ENCODE assay signal across 25 cellular contexts in genomic region chr13:29681859-29682258, GRCh38.
"Had no signal": no experiment of that assay in that cellular context is flagged by ENCODE, and none has a peak within 500 bp of the region (broad histone marks: within the 10 kb centered on the region; RNA-seq: fewer than 3 reads in every experiment).

No MANE protein-coding gene starts in this region.

- DNase-seq: colonic mucosa; dermis blood vessel endothelial cell; effector memory CD8-positive, alpha-beta T cell; erythroblast; esophagus squamous epithelium; foreskin melanocyte; hypothalamus; kidney; mucosa of descending colon; naive B cell; right lobe of liver; stimulated activated CD4-positive, alpha-beta T cell treated with anti-CD3 and anti-CD28 coated beads, Interleukin-12 subunit alpha, Interleukin-12 subunit beta, amount 100 ng/mL, for 4 hours; stimulated activated CD4-positive, alpha-beta T cell treated with anti-CD3 and anti-CD28 coated beads, Interleukin-1b, Interleukin-23, amount 100 ng/mL, for 48 hours; stimulated activated CD4-positive, alpha-beta T cell treated with anti-CD3 and anti-CD28 coated beads, Interleukin-4, amount 100 ng/mL, for 1 hour; stimulated activated CD8-positive, alpha-beta memory T cell treated with anti-CD3 and anti-CD28 coated beads, Interleukin-4, amount 100 ng/mL, for 48 hours; stimulated activated naive CD4-positive, alpha-beta T cell; stimulated activated naive CD8-positive, alpha-beta T cell treated with anti-CD3 and anti-CD28 coated beads, Interleukin-15, amount 100 ng/mL, for 72 hours; transverse colon; upper lobe of right lung; uterus had no signal

- ATAC-seq: effector memory CD8-positive, alpha-beta T cell; left lobe of liver; mucosa of descending colon; natural killer cell treated with Interleukin-12 subunit alpha and Interleukin-12 subunit beta and Interleukin-15 and Interleukin-18, amount 100 ng/mL, for 72 hours; right lobe of liver; stimulated activated naive CD8-positive, alpha-beta T cell treated with anti-CD3 and anti-CD28 coated beads, Interleukin-15, amount 100 ng/mL, for 72 hours; upper lobe of right lung had no signal

- H3K4me3 ChIP-seq: colonic mucosa, esophagus squamous epithelium, lung, mucosa of descending colon, right lobe of liver, smooth muscle cell, suprapubic skin, transverse colon, upper lobe of right lung, uterus had no signal
